8 cellular contexts compared by ENCODE assay signal in genomic region chr1:17437260-17438175, GRCh38. TPM values are rescaled to one million over a fixed set of nuclear protein-coding genes. Genes with fewer than 3 reads are reported as not detected.
DNase-seq lines count a peak whose midpoint lies in the region; ATAC-seq and TF ChIP-seq lines count a peak whose summit lies in the region.

No MANE protein-coding gene starts in this region.

- TF ChIP-seq CTCF in AG04450 (IDR thresholded peaks at IDR 0.05; ENCODE audit: low read depth, low read length), result no peak
- no peak for TF ChIP-seq CTCF in astrocyte of the cerebellum (IDR thresholded peaks at IDR 0.05; ENCODE audit: low read depth, low read length, missing control alignments)

- H3K4me3 ChIP-seq in AG04450 (ENCODE audit: low read depth, low read length) (peak overlapping the region; percentile 77), astrocyte of the cerebellum (ENCODE audit: low read depth, low read length) (peak overlapping the region; percentile 87), iPS DF 6.9 (ENCODE audit: low read length) (peak overlapping the region; percentile 63), skeletal muscle satellite cell (ENCODE audit: low read length) (peak overlapping the region; percentile 69)

- H3K4me1 Mint-ChIP-seq in T-helper 17 cell, result peaks cover 26% of the 10 kb centered on the region

- ATAC-seq in GM18909 (IDR thresholded peaks at IDR 0.05; ENCODE audit: poor library complexity, unreplicated experiment) (peak; percentile 32), HG03565 (IDR thresholded peaks at IDR 0.05; ENCODE audit: unreplicated experiment) (peak; percentile 27), T-helper 17 cell (peak; percentile 44)

- peak overlapping the region; percentile 31 for H3K27ac ChIP-seq in AG04450 (ENCODE audit: low read depth, low read length)
- no peak overlapping the region for H3K27ac ChIP-seq in iPS DF 6.9 (ENCODE audit: low read length)

- no peaks in the 10 kb centered on the region for H3K36me3 Mint-ChIP-seq in T-helper 17 cell (ENCODE audit: low read depth)

- POLR2A ChIA-PET in AG04450 (lab: Yijun Ruan, JAX), result interaction anchor here (1.1 kb wide), 1 partner anchor 14 kb away, joined by 3 read pairs; no protein-coding TSS in a partner anchor

- peak overlapping the region; percentile 91 for H3K9ac ChIP-seq in skeletal muscle satellite cell (ENCODE audit: low read depth, low read length)

- H3K4me2 ChIP-seq in skeletal muscle satellite cell (ENCODE audit: low read length), result peak overlapping the region; percentile 99

- H3K4me1 ChIP-seq in iPS DF 6.9 (ENCODE audit: control insufficient read depth, insufficient read depth, low read length) (peaks cover 14% of the 10 kb centered on the region), skeletal muscle satellite cell (ENCODE audit: control insufficient read depth, insufficient read depth, low read length) (peaks cover 29% of the 10 kb centered on the region)

- H3K9me3 ChIP-seq in AG04450 (ENCODE audit: control insufficient read depth, insufficient read depth, low read length) (peaks cover 4% of the 10 kb centered on the region; the same call in 1 of the 2 replicates), T-helper 17 cell (ENCODE audit: control insufficient read depth, low read length, poor library complexity, severe bottlenecking) (no peaks in the 10 kb centered on the region), iPS DF 6.9 (ENCODE audit: control insufficient read depth, insufficient read depth, low read length) (no peaks in the 10 kb centered on the region), skeletal muscle satellite cell (replicated peaks; ENCODE audit: low read length) (no peaks in the 10 kb centered on the region)

- H3K36me3 ChIP-seq in iPS DF 6.9 (ENCODE audit: control insufficient read depth, insufficient read depth, low read length) (peaks cover 13% of the 10 kb centered on the region; the same call in 1 of the 2 replicates), skeletal muscle satellite cell (ENCODE audit: insufficient read depth, low read length) (peaks cover 33% of the 10 kb centered on the region)

- DNase-seq in AG04450 (ENCODE audit: low read depth, low spot score) (no peak), T-helper 17 cell (peak; percentile 43 to 56 (median 46)), astrocyte of the cerebellum (ENCODE audit: low read depth) (no peak), iPS DF 6.9 (ENCODE audit: low read depth, low spot score) (no peak), NCI-H2107 treated with DMSO at 0.1 percent for 48 hours (lab: John Stamatoyannopoulos, UW; ENCODE audit: unreplicated experiment) (no peak)

- peak overlapping the region; percentile 71 for H3K27ac Mint-ChIP-seq in T-helper 17 cell

- H3K27me3 ChIP-seq in AG04450 (ENCODE audit: control insufficient read depth, insufficient read depth, low read length) (no peaks in the 10 kb centered on the region), iPS DF 6.9 (ENCODE audit: control insufficient read depth, insufficient read depth, low read length) (peaks cover 7% of the 10 kb centered on the region; the same call in 1 of the 2 replicates), skeletal muscle satellite cell (ENCODE audit: control insufficient read depth, insufficient read depth, low read length) (no peaks in the 10 kb centered on the region)

- in situ Hi-C loops in astrocyte of the cerebellum (cut with HindIII; ENCODE audit: low sequenced_read_pairs), result no loop called here

- WGBS in iPS DF 6.9 (ENCODE audit: insufficient coverage, insufficient read length), result no CpG with 5 or more reads among the region's 103 CpGs

- peak overlapping the region; percentile 95 for H3K4me3 Mint-ChIP-seq in T-helper 17 cell

- CTCF ChIA-PET in AG04450 (lab: Charles Lee), result no interaction called here

- no peaks in the 10 kb centered on the region for H3K27me3 Mint-ChIP-seq in T-helper 17 cell

RNA-seq across cellular contexts. Expression of gene RCC2, which starts 2.0 kb away (rescaled TPM):
- 43.3 and 43.4 TPM in 2 replicates for polyA plus RNA-seq in AG04450 (2011; rRNA removed)
- 50.1 and 62.1 TPM in 2 replicates for polyA minus RNA-seq in AG04450 (2011; rRNA and poly(A)+ RNA removed)
- total RNA-seq in T-helper 17 cell, result 10 to 100 TPM; 30.3 to 35.3 TPM
- 41.8 and 48.3 TPM in 2 replicates for total RNA-seq in skeletal muscle satellite cell (2012; rRNA removed)

Comparison
In these comparisons a context has a peak if more than half of its experiments do, and no peak if none do; other contexts are left out.
1. DNase-seq: peak in T-helper 17 cell (3 of 3); none in AG04450 (single experiment), astrocyte of the cerebellum (single experiment), iPS DF 6.9 (single experiment) and NCI-H2107 treated with DMSO at 0.1 percent for 48 hours (single experiment).
2. Peak in every context shown above with its lines, with median percentiles within 50 percentile points of each other: H3K4me3 ChIP-seq and ATAC-seq.